ENCODE assay signal across 8 cellular contexts in the genomic region with DNA sequence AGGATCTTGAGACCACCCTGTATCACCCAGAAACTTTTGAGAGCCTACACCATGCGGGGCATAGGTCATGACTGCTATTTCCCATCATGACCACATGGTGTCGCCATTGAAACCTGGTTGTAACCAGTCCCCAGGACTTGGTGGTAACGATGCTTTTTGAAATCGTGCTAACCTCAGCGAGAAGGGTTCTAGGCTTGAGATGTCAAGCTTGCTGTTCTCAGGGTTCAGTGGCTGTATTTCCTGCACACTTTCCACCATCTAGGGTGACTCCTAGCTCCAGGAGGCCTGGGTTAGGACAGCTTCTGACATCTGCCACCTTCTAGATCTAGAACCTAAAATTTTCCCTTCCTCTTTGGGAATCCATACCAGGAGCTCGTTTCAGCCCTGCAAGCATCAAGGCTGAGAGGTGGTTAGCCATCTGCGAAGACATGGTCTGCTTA. TPM values are rescaled to one million over a fixed set of nuclear protein-coding genes. Genes with fewer than 3 reads are reported as not detected.
DNase-seq lines count a peak whose midpoint lies in the region; ATAC-seq and TF ChIP-seq lines count a peak whose summit lies in the region.

No MANE protein-coding gene starts in this region.

- H3K36me3 Mint-ChIP-seq in activated CD8-positive, alpha-beta memory T cell treated with anti-CD3 and anti-CD28 coated beads, Interleukin-2, amount 10 ng/mL, durations not matched to agents 7 days and 5 days, result no peaks in the 10 kb centered on the region

- no peaks in the 10 kb centered on the region for H3K27me3 Mint-ChIP-seq in activated CD8-positive, alpha-beta memory T cell treated with anti-CD3 and anti-CD28 coated beads, Interleukin-2, amount 10 ng/mL, durations not matched to agents 7 days and 5 days

- DNase-seq in CMK (ENCODE audit: low read depth) (peak; percentile 30), HK-2 (ENCODE audit: unreplicated experiment) (peak; percentile 51), NOMO-1 (lab: John Stamatoyannopoulos, UW; ENCODE audit: unreplicated experiment in 2 of 2) (peak; percentile 27 to 72), epithelial cell of esophagus (ENCODE audit: low read depth) (peak; percentile 79), mucosa of descending colon (peak in 2 of 3 donors; percentile 39 to 71)
- peak; percentile 82 for DNase-seq in activated CD8-positive, alpha-beta memory T cell treated with anti-CD3 and anti-CD28 coated beads, Interleukin-2, amount 10 ng/mL, durations not matched to agents 7 days and 5 days
- peak; percentile 22 for DNase-seq in stimulated activated naive CD4-positive, alpha-beta T cell treated with Interleukin-2 at 50 U/mL for 16 hours (lab: John Stamatoyannopoulos, UW)

- peaks cover 9% of the 10 kb centered on the region for H3K4me1 Mint-ChIP-seq in activated CD8-positive, alpha-beta memory T cell treated with anti-CD3 and anti-CD28 coated beads, Interleukin-2, amount 10 ng/mL, durations not matched to agents 7 days and 5 days

- no peaks in the 10 kb centered on the region for H3K36me3 ChIP-seq in mucosa of descending colon (ENCODE audit: low read depth)

- no peak overlapping the region for H3K4me3 ChIP-seq in epithelial cell of esophagus (ENCODE audit: low read length)
- no peak overlapping the region for H3K4me3 ChIP-seq in mucosa of descending colon

- ATAC-seq in activated CD8-positive, alpha-beta memory T cell treated with anti-CD3 and anti-CD28 coated beads, Interleukin-2, amount 10 ng/mL, durations not matched to agents 7 days and 5 days, result peak; percentile 97
- ATAC-seq in mucosa of descending colon, result peak; percentile 97
- no peak for ATAC-seq in GM18867 (IDR thresholded peaks at IDR 0.05; ENCODE audit: unreplicated experiment)

- H3K9me3 ChIP-seq in mucosa of descending colon, result no peaks in the 10 kb centered on the region

- CTCF ChIA-PET in activated CD8-positive, alpha-beta memory T cell treated with anti-CD3 and anti-CD28 coated beads, Interleukin-2, amount 10 ng/mL, durations not matched to agents 7 days and 5 days (lab: Charles Lee), result interaction anchor here (0.6 to 5.2 kb wide), 45 partner anchors 8 to 958 kb away, joined by 3 to 37 read pairs (median 4); a partner anchor contains a TSS

- no peaks in the 10 kb centered on the region for H3K9me3 Mint-ChIP-seq in activated CD8-positive, alpha-beta memory T cell treated with anti-CD3 and anti-CD28 coated beads, Interleukin-2, amount 10 ng/mL, durations not matched to agents 7 days and 5 days (ENCODE audit: low read depth)

- no peak overlapping the region for H3K27ac Mint-ChIP-seq in activated CD8-positive, alpha-beta memory T cell treated with anti-CD3 and anti-CD28 coated beads, Interleukin-2, amount 10 ng/mL, durations not matched to agents 7 days and 5 days

- H3K4me1 ChIP-seq in mucosa of descending colon (ENCODE audit: low read depth), result peaks cover 4% of the 10 kb centered on the region

- intact Hi-C loops in mucosa of descending colon (cut with DNase I, micrococcal nuclease), result loop anchor here in 1 of 2 donors (5.0 kb wide), 1 partner anchor 207 kb away; no protein-coding TSS in a partner anchor

- peak; percentile 90 for TF ChIP-seq CTCF in epithelial cell of esophagus (IDR thresholded peaks at IDR 0.05; ENCODE audit: insufficient read depth, low read depth, low read length, missing control alignments)
- TF ChIP-seq CTCF in mucosa of descending colon (IDR thresholded peaks at IDR 0.05), result peak; percentile 60

- no peak overlapping the region for H3K4me3 Mint-ChIP-seq in activated CD8-positive, alpha-beta memory T cell treated with anti-CD3 and anti-CD28 coated beads, Interleukin-2, amount 10 ng/mL, durations not matched to agents 7 days and 5 days

RNA-seq across cellular contexts. Expression of a gene that starts 13.0 kb away (rescaled TPM):
- total RNA-seq in activated CD8-positive, alpha-beta memory T cell treated with anti-CD3 and anti-CD28 coated beads, Interleukin-2, amount 10 ng/mL, durations not matched to agents 7 days and 5 days, result 10 to 100 TPM; 17.6 to 39.1 TPM
- total RNA-seq in mucosa of descending colon, result under 1 TPM in 2 of 3 donors, not detected in 1; 0.38 to 0.72 TPM

RNA-seq across cellular contexts. Expression of a gene that starts 54.2 kb away (rescaled TPM):
- 10 to 100 TPM; 77.1 to 83.0 TPM for total RNA-seq in activated CD8-positive, alpha-beta memory T cell treated with anti-CD3 and anti-CD28 coated beads, Interleukin-2, amount 10 ng/mL, durations not matched to agents 7 days and 5 days
- total RNA-seq in mucosa of descending colon, result 100 to 1,000 TPM in 1 of 3 donors, 10 to 100 TPM in 2; 51.9 to 103 (median 56.7) TPM

Comparison
In these comparisons a context has a peak if more than half of its experiments do, and no peak if none do; other contexts are left out.
1. DNase-seq: peak in every context shown above with its lines; median percentile 82 in activated CD8-positive, alpha-beta memory T cell treated with anti-CD3 and anti-CD28 coated beads, Interleukin-2, amount 10 ng/mL, durations not matched to agents 7 days and 5 days; 79 in epithelial cell of esophagus; 55 in mucosa of descending colon; 51 in HK-2; 50 in NOMO-1; 30 in CMK; 22 in stimulated activated naive CD4-positive, alpha-beta T cell treated with Interleukin-2 at 50 U/mL for 16 hours.
2. RNA of a gene that starts 13.0 kb away (total RNA-seq): 17.6 to 39.1 TPM in activated CD8-positive, alpha-beta memory T cell treated with anti-CD3 and anti-CD28 coated beads, Interleukin-2, amount 10 ng/mL, durations not matched to agents 7 days and 5 days; 0.38 to 0.72 TPM in mucosa of descending colon; every median in the first group is over 10 times any median in the second.